In genomic region chr6:147870745-147871144, GRCh38 we compare ENCODE assay signal across 26 cellular contexts.
"Had no signal": no experiment of that assay in that cellular context is flagged by ENCODE, and none has a peak within 500 bp of the region (broad histone marks: within the 10 kb centered on the region; RNA-seq: fewer than 3 reads in every experiment).

No MANE protein-coding gene starts in this region.

- H3K4me1 Mint-ChIP-seq: activated T-helper 17 cell treated with anti-CD3 and anti-CD28 coated beads, Interleukin-2, amount 50 U/mL, for 72 hours; stimulated activated effector memory CD8-positive, alpha-beta T cell treated with anti-CD3 and anti-CD28 coated beads, Interleukin-12 subunit alpha, Interleukin-12 subunit beta, amount 100 ng/mL, for 72 hours had no signal

- H3K4me3 ChIP-seq: esophagus squamous epithelium, left lung, lower lobe of right lung, pancreas, psoas muscle, thoracic aorta had no signal

- H3K27ac ChIP-seq: epithelial cell of prostate, esophagus squamous epithelium, left lung, lower lobe of right lung, pancreas, psoas muscle, thoracic aorta had no signal

- FAIRE-seq: islet of Langerhans, pancreas, urothelium cell line had no signal

- DNase-seq: activated CD4-positive, alpha-beta T cell treated with anti-CD3 and anti-CD28 coated beads for 1 hour; activated CD4-positive, alpha-beta T cell treated with anti-CD3 and anti-CD28 coated beads, Interleukin-2, amount 50 U/mL, for 1 hour; activated CD8-positive, alpha-beta T cell treated with anti-CD3 and anti-CD28 coated beads for 36 hours; activated gamma-delta T cell treated with Interleukin-2 at 50 U/mL for 16 hours; activated naive CD4-positive, alpha-beta T cell treated with anti-CD3 and anti-CD28 coated beads, Interleukin-2, amount 50 U/mL, for 16 hours; activated T-cell treated with anti-CD3 and anti-CD28 coated beads, Interleukin-2, amount 50 U/mL, for 4 hours; amygdala; cortex of kidney; esophagus squamous epithelium; left lung; lower lobe of right lung; nephron progenitor cell; pancreas; psoas muscle; right cardiac atrium; stimulated activated CD4-positive, alpha-beta T cell treated with anti-CD3 and anti-CD28 coated beads, Interleukin-4, amount 100 ng/mL, for 1 hour; T-helper 2 cell; trophoblast cell had no signal

- H3K9me3 Mint-ChIP-seq: activated T-cell treated with anti-CD3 and anti-CD28 coated beads, Interleukin-2, amount 50 U/mL, for 4 hours; activated T-helper 17 cell treated with anti-CD3 and anti-CD28 coated beads, Interleukin-2, amount 50 U/mL, for 72 hours; nephron progenitor cell; stimulated activated naive CD8-positive, alpha-beta T cell treated with anti-CD3 and anti-CD28 coated beads, Interleukin-15, Interleukin-2, amounts not matched to agents 100 ng/mL and 50 ng/mL, for 24 hours; WTC11 had no signal

- H3K27me3 Mint-ChIP-seq: stimulated activated naive CD8-positive, alpha-beta T cell treated with anti-CD3 and anti-CD28 coated beads, Interleukin-15, Interleukin-2, amounts not matched to agents 100 ng/mL and 50 ng/mL, for 24 hours had no signal

- ATAC-seq: activated CD8-positive, alpha-beta T cell treated with anti-CD3 and anti-CD28 coated beads for 36 hours; activated T-cell treated with anti-CD3 and anti-CD28 coated beads, Interleukin-2, amount 50 U/mL, for 4 hours; activated T-helper 17 cell treated with anti-CD3 and anti-CD28 coated beads, Interleukin-2, amount 50 U/mL, for 72 hours; left lung; lower lobe of right lung; pancreas; psoas muscle; right cardiac atrium; stimulated activated effector memory CD8-positive, alpha-beta T cell treated with anti-CD3 and anti-CD28 coated beads, Interleukin-12 subunit alpha, Interleukin-12 subunit beta, amount 100 ng/mL, for 72 hours; WTC11 had no signal

- H3K27ac Mint-ChIP-seq: activated CD8-positive, alpha-beta T cell treated with anti-CD3 and anti-CD28 coated beads for 36 hours; activated T-helper 17 cell treated with anti-CD3 and anti-CD28 coated beads, Interleukin-2, amount 50 U/mL, for 72 hours; nephron progenitor cell; stimulated activated effector memory CD8-positive, alpha-beta T cell treated with anti-CD3 and anti-CD28 coated beads, Interleukin-12 subunit alpha, Interleukin-12 subunit beta, amount 100 ng/mL, for 72 hours; stimulated activated naive CD8-positive, alpha-beta T cell treated with anti-CD3 and anti-CD28 coated beads, Interleukin-15, Interleukin-2, amounts not matched to agents 100 ng/mL and 50 ng/mL, for 24 hours; WTC11 had no signal

- H3K27me3 ChIP-seq: esophagus squamous epithelium, left lung, pancreas had no signal

- H3K36me3 ChIP-seq: esophagus squamous epithelium, left lung, lower lobe of right lung, pancreas, thoracic aorta had no signal

- H3K4me1 ChIP-seq: left lung, pancreas had no signal

- H3K9me3 ChIP-seq: esophagus squamous epithelium, left lung, lower lobe of right lung, pancreas, psoas muscle, thoracic aorta had no signal

- H3K4me3 Mint-ChIP-seq: activated CD8-positive, alpha-beta T cell treated with anti-CD3 and anti-CD28 coated beads for 36 hours; activated T-cell treated with anti-CD3 and anti-CD28 coated beads, Interleukin-2, amount 50 U/mL, for 4 hours; activated T-helper 17 cell treated with anti-CD3 and anti-CD28 coated beads, Interleukin-2, amount 50 U/mL, for 72 hours; nephron progenitor cell; stimulated activated effector memory CD8-positive, alpha-beta T cell treated with anti-CD3 and anti-CD28 coated beads, Interleukin-12 subunit alpha, Interleukin-12 subunit beta, amount 100 ng/mL, for 72 hours; stimulated activated naive CD8-positive, alpha-beta T cell treated with anti-CD3 and anti-CD28 coated beads, Interleukin-15, Interleukin-2, amounts not matched to agents 100 ng/mL and 50 ng/mL, for 24 hours; WTC11 had no signal

- H3K36me3 Mint-ChIP-seq: stimulated activated effector memory CD8-positive, alpha-beta T cell treated with anti-CD3 and anti-CD28 coated beads, Interleukin-12 subunit alpha, Interleukin-12 subunit beta, amount 100 ng/mL, for 72 hours; WTC11 had no signal
